8 cellular contexts compared by ENCODE assay signal in genomic region chr12:48814313-48815280, GRCh38. TPM values are rescaled to one million over a fixed set of nuclear protein-coding genes. Genes with fewer than 3 reads are reported as not detected.
DNase-seq lines count a peak whose midpoint lies in the region; ATAC-seq, FAIRE-seq and TF ChIP-seq lines count a peak whose summit lies in the region.

No MANE protein-coding gene starts in this region.

- H3K4me1 ChIP-seq in duodenal mucosa (ENCODE audit: control insufficient read depth in 1 of 2, insufficient read depth in 2 of 2, low read length in 2 of 2): peaks cover 45 to 49% of the 10 kb centered on the region in 2 donors
- H3K4me1 ChIP-seq in lower lobe of right lung: peaks cover 43% of the 10 kb centered on the region

- H3K9ac ChIP-seq in duodenal mucosa (ENCODE audit: low read depth in 1 of 2, low read length in 2 of 2): peak overlapping the region; percentile 93 to 94

- TF ChIP-seq CTCF in AG04450 (IDR thresholded peaks at IDR 0.05; ENCODE audit: low read depth, low read length) (peak; percentile 93), lower lobe of right lung (IDR thresholded peaks at IDR 0.05) (peak; percentile 100)

- POLR2A ChIA-PET in AG04450 (lab: Yijun Ruan, JAX): interaction anchor here (0.5 to 1.4 kb wide), 5 partner anchors 16 to 192 kb away, joined by 3 to 4 read pairs (median 3); partner anchors contain the start of genes ADCY6 and DDX23

- H3K27me3 ChIP-seq in AG04450 (ENCODE audit: control insufficient read depth, insufficient read depth, low read length) (no peaks in the 10 kb centered on the region), duodenal mucosa (ENCODE audit: control insufficient read depth in 1 of 2, insufficient read depth in 2 of 2, low read length in 2 of 2) (no peaks in the 10 kb centered on the region), lower lobe of right lung (ENCODE audit: low read depth) (no peaks in the 10 kb centered on the region)

- H3K36me3 ChIP-seq in duodenal mucosa (ENCODE audit: control insufficient read depth in 1 of 2, insufficient read depth in 2 of 2, low read length in 2 of 2) (no peaks in the 10 kb centered on the region), lower lobe of right lung (no peaks in the 10 kb centered on the region)

- peak; percentile 76 for ATAC-seq in HG02981 (IDR thresholded peaks at IDR 0.05; ENCODE audit: unreplicated experiment)
- ATAC-seq in lower lobe of right lung: peak; percentile 93 to 95

- peak overlapping the region; percentile 90 for H3K4me3 ChIP-seq in AG04450 (ENCODE audit: low read depth, low read length)
- peak overlapping the region; percentile 86 to 94 for H3K4me3 ChIP-seq in duodenal mucosa (ENCODE audit: low read depth in 1 of 2, low read length in 2 of 2)
- peak overlapping the region; percentile 94 for H3K4me3 ChIP-seq in lower lobe of right lung

- CTCF ChIA-PET in AG04450 (lab: Charles Lee): interaction anchor here (0.6 to 3.5 kb wide), 24 partner anchors 10 to 140 kb away, joined by 3 to 40 read pairs (median 4); partner anchors contain the start of gene KANSL2

- H3K27ac ChIP-seq in AG04450 (ENCODE audit: low read depth, low read length) (peak overlapping the region; percentile 99), duodenal mucosa (ENCODE audit: low read depth, low read length) (peak overlapping the region; percentile 87), lower lobe of right lung (peak overlapping the region; percentile 93)

- H3K9me3 ChIP-seq in AG04450 (ENCODE audit: control insufficient read depth, insufficient read depth, low read length): peaks cover 3% of the 10 kb centered on the region; the same call in 1 of the 2 replicates
- H3K9me3 ChIP-seq in duodenal mucosa (ENCODE audit: control insufficient read depth in 1 of 2, low read length in 2 of 2): no peaks in the 10 kb centered on the region
- no peaks in the 10 kb centered on the region for H3K9me3 ChIP-seq in lower lobe of right lung

- intact Hi-C loops in lower lobe of right lung (cut with DNase I): no loop called here

- peak; percentile 85 for FAIRE-seq in GM18507 (lab: Jason Lieb, UNC)

- DNase-seq in AG04450 (ENCODE audit: low read depth, low spot score) (no peak), GM18507 (ENCODE audit: extremely low spot score, insufficient read length, low read depth) (peak; percentile 90), NCI-H2171 (lab: John Stamatoyannopoulos, UW) (peak; percentile 41), lower lobe of right lung (peak; percentile 91)
- DNase-seq in activated CD4-positive, alpha-beta T cell treated with anti-CD3 and anti-CD28 coated beads, Interleukin-2, amount 50 U/mL, for 1 hour: peak; percentile 65
- DNase-seq in stimulated activated CD4-positive, alpha-beta T cell treated with anti-CD3 and anti-CD28 coated beads, TNF-alpha, amount 100 ng/mL, for 48 hours (ENCODE audit: low read depth in 3 of 3): peak; percentile 49 to 78 (median 72)

RNA-seq across cellular contexts. Expression of gene CACNB3, which starts 3.7 kb away (rescaled TPM):
- 44.9 and 51.7 TPM in 2 replicates for polyA plus RNA-seq in AG04450 (2011; rRNA removed)
- 36.1 and 45.3 TPM in 2 replicates for polyA minus RNA-seq in AG04450 (2011; rRNA and poly(A)+ RNA removed)
- 23.5 TPM for total RNA-seq in lower lobe of right lung

RNA-seq across cellular contexts. Expression of gene ADCY6, which starts 25.7 kb away (rescaled TPM):
- 26.7 and 31.6 TPM in 2 replicates for polyA plus RNA-seq in AG04450 (2011; rRNA removed)
- polyA minus RNA-seq in AG04450 (2011; rRNA and poly(A)+ RNA removed): 47.7 and 54.2 TPM in 2 replicates
- 42.7 TPM for total RNA-seq in lower lobe of right lung

RNA-seq across cellular contexts. Expression of gene DDX23, which starts 37.4 kb away (rescaled TPM):
- polyA plus RNA-seq in AG04450 (2011; rRNA removed): 56.6 and 57.4 TPM in 2 replicates
- 43.9 and 53.5 TPM in 2 replicates for polyA minus RNA-seq in AG04450 (2011; rRNA and poly(A)+ RNA removed)
- 76.8 TPM for total RNA-seq in lower lobe of right lung

RNA-seq across cellular contexts. Expression of gene RND1, which starts 51.1 kb away (rescaled TPM):
- 0.36 and 0.42 TPM in 2 replicates for polyA plus RNA-seq in AG04450 (2011; rRNA removed)
- 0.51 and 0.65 TPM in 2 replicates for polyA minus RNA-seq in AG04450 (2011; rRNA and poly(A)+ RNA removed)
- 5.9 TPM for total RNA-seq in lower lobe of right lung
